In the genomic region with DNA sequence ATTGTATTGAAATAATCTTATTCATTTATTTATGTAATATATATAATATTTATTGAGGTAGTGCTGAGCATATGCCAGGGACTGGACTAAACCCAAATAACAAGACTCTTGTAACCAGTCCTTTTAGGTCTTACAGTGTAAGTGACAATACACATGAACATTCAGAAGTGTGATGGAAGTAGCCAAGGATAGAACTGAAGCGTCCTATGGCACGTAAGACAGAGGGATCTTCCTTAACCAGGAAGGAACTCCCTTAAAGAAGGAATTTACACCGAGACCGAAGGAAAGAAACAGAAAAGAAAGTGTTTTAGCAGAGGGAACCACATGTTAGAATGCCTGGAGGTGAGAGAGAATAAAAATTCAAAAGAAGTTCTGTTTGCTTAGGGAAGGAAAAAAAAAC, we compare ENCODE assay signal across 13 cellular contexts. TPM values are rescaled to one million over a fixed set of nuclear protein-coding genes. Genes with fewer than 3 reads are reported as not detected.
DNase-seq lines count a peak whose midpoint lies in the region; ATAC-seq and TF ChIP-seq lines count a peak whose summit lies in the region.
"Had no signal": no experiment of that assay in that cellular context is flagged by ENCODE, and none has a peak within 500 bp of the region (broad histone marks: within the 10 kb centered on the region; RNA-seq: fewer than 3 reads in every experiment).

No MANE protein-coding gene starts in this region.

- H3K36me3 ChIP-seq in brain microvascular endothelial cell (replicated peaks) (no peaks in the 10 kb centered on the region), thyroid gland (no peaks in the 10 kb centered on the region), aorta (ENCODE audit: control insufficient read depth in 1 of 2, insufficient read depth in 2 of 2, low read length in 1 of 2) (no peaks in the 10 kb centered on the region)

- H3K4me1 ChIP-seq in thyroid gland, result peaks cover 11 to 24% of the 10 kb centered on the region in 2 donors
- peaks cover 0 to 7% of the 10 kb centered on the region in 2 donors for H3K4me1 ChIP-seq in aorta (ENCODE audit: control insufficient read depth in 1 of 2, insufficient read depth in 2 of 2, low read length in 2 of 2)

- H3K36me3 Mint-ChIP-seq in natural killer cell, result no peaks in the 10 kb centered on the region
- no peaks in the 10 kb centered on the region for H3K36me3 Mint-ChIP-seq in activated CD4-positive, alpha-beta T cell treated with anti-CD3 and anti-CD28 coated beads, Interleukin-2, amount 10 ng/mL, durations not matched to agents 7 days and 5 days (ENCODE audit: low read depth)

- no peak overlapping the region for H3K4me3 Mint-ChIP-seq in natural killer cell
- no peak overlapping the region for H3K4me3 Mint-ChIP-seq in activated CD4-positive, alpha-beta T cell treated with anti-CD3 and anti-CD28 coated beads, Interleukin-2, amount 10 ng/mL, durations not matched to agents 7 days and 5 days
- H3K4me3 Mint-ChIP-seq: activated T-cell treated with anti-CD3 and anti-CD28 coated beads, Interleukin-2, amount 50 U/mL, for 72 hours had no signal

- 34 to 36% methylated on average over 4 of the region's 4 CpGs for WGBS in thyroid gland, 2 donors
- WGBS in aorta, 2 donors, result 85 to 88% methylated on average over 4 of the region's 4 CpGs

- intact Hi-C loops in thyroid gland (cut with DNase I), result no loop called here
- intact Hi-C loops in aorta (cut with DNase I), result no loop called here
- intact Hi-C loops in natural killer cell (cut with micrococcal nuclease), result no loop called here

- POLR2A ChIA-PET in activated CD4-positive, alpha-beta T cell treated with anti-CD3 and anti-CD28 coated beads, Interleukin-2, amount 10 ng/mL, durations not matched to agents 7 days and 5 days (lab: Charles Lee), result no interaction called here

- H3K27ac ChIP-seq in brain microvascular endothelial cell (peak overlapping the region; percentile 95), thyroid gland (peak overlapping the region; percentile 76 to 92 (median 86)), aorta (ENCODE audit: low read depth in 1 of 2, low read length in 2 of 2) (no peak overlapping the region)

- peaks cover 6 to 12% of the 10 kb centered on the region in 2 donors for H3K9me3 Mint-ChIP-seq in natural killer cell
- no peaks in the 10 kb centered on the region for H3K9me3 Mint-ChIP-seq in activated CD4-positive, alpha-beta T cell treated with anti-CD3 and anti-CD28 coated beads, Interleukin-2, amount 10 ng/mL, durations not matched to agents 7 days and 5 days

- no peak overlapping the region for H3K27ac Mint-ChIP-seq in natural killer cell
- H3K27ac Mint-ChIP-seq in activated CD4-positive, alpha-beta T cell treated with anti-CD3 and anti-CD28 coated beads, Interleukin-2, amount 10 ng/mL, durations not matched to agents 7 days and 5 days, result no peak overlapping the region
- H3K27ac Mint-ChIP-seq: activated T-cell treated with anti-CD3 and anti-CD28 coated beads, Interleukin-2, amount 50 U/mL, for 72 hours had no signal

- TF ChIP-seq CTCF in LNCaP clone FGC (IDR thresholded peaks at IDR 0.05; ENCODE audit: control insufficient read depth, extremely low read depth, insufficient read depth) (no peak), brain microvascular endothelial cell (IDR thresholded peaks at IDR 0.05; ENCODE audit: low read depth, low read length, missing control alignments) (no peak), thyroid gland (IDR thresholded peaks at IDR 0.05) (no peak), natural killer cell (IDR thresholded peaks at IDR 0.05) (no peak)

- no peaks in the 10 kb centered on the region for H3K27me3 ChIP-seq in brain microvascular endothelial cell (replicated peaks)
- H3K27me3 ChIP-seq in thyroid gland, result no peaks in the 10 kb centered on the region
- H3K27me3 ChIP-seq in aorta (ENCODE audit: control insufficient read depth in 1 of 2, insufficient read depth in 2 of 2, low read length in 1 of 2), result no peaks in the 10 kb centered on the region

- H3K27me3 Mint-ChIP-seq in natural killer cell (ENCODE audit: low read depth in 2 of 2), result peaks cover 0 to 3% of the 10 kb centered on the region in 2 donors
- H3K27me3 Mint-ChIP-seq in activated CD4-positive, alpha-beta T cell treated with anti-CD3 and anti-CD28 coated beads, Interleukin-2, amount 10 ng/mL, durations not matched to agents 7 days and 5 days, result peaks cover 2% of the 10 kb centered on the region

- ATAC-seq in aorta (ENCODE audit: low FRiP score), result no peak
- no peak for ATAC-seq in natural killer cell
- ATAC-seq: activated T-cell treated with anti-CD3 and anti-CD28 coated beads, Interleukin-2, amount 50 U/mL, for 72 hours had no signal

- no peak for TF ChIP-seq POLR2A in thyroid gland (IDR thresholded peaks at IDR 0.05)

- H3K9me3 ChIP-seq in thyroid gland, result no peaks in the 10 kb centered on the region
- H3K9me3 ChIP-seq in aorta (ENCODE audit: control insufficient read depth, low read length), result no peaks in the 10 kb centered on the region

- CTCF ChIA-PET in activated CD4-positive, alpha-beta T cell treated with anti-CD3 and anti-CD28 coated beads, Interleukin-2, amount 10 ng/mL, durations not matched to agents 7 days and 5 days (lab: Charles Lee), result no interaction called here

- H3K4me3 ChIP-seq in LNCaP clone FGC (ENCODE audit: low read depth, low read length), result peak overlapping the region; percentile 24
- H3K4me3 ChIP-seq in brain microvascular endothelial cell (ENCODE audit: low read depth, low read length), result no peak overlapping the region
- no peak overlapping the region for H3K4me3 ChIP-seq in thyroid gland (replicated peaks in 1 of 3)
- no peak overlapping the region for H3K4me3 ChIP-seq in aorta (ENCODE audit: low read length in 2 of 2)

- in situ Hi-C loops in brain microvascular endothelial cell (cut with HindIII; ENCODE audit: low pct_ligation_motif_present, low sequenced_read_pairs), result no loop called here

- no peak for DNase-seq in LNCaP clone FGC (ENCODE audit: low read depth)
- no peak for DNase-seq in brain microvascular endothelial cell
- peak; percentile 81 for DNase-seq in kidney tubule cell (ENCODE audit: low spot score)
- DNase-seq in thyroid gland, result no peak
- DNase-seq in aorta, result no peak
- no peak for DNase-seq in natural killer cell
- DNase-seq in COLO829 (ENCODE audit: low spot score), result no peak
- DNase-seq in activated CD4-positive, alpha-beta T cell treated with anti-CD3 and anti-CD28 coated beads, Interleukin-2, amount 10 ng/mL, durations not matched to agents 7 days and 5 days, result no peak
- DNase-seq: activated T-cell treated with anti-CD3 and anti-CD28 coated beads, Interleukin-2, amount 50 U/mL, for 72 hours; central memory CD4-positive, alpha-beta T cell; COR-L47; NCI-H526; stimulated activated CD4-positive, alpha-beta T cell treated with anti-CD3 and anti-CD28 coated beads, Interleukin-4, amount 100 ng/mL, for 24 hours had no signal

- no peaks in the 10 kb centered on the region for H3K4me1 Mint-ChIP-seq in natural killer cell
- no peaks in the 10 kb centered on the region for H3K4me1 Mint-ChIP-seq in activated CD4-positive, alpha-beta T cell treated with anti-CD3 and anti-CD28 coated beads, Interleukin-2, amount 10 ng/mL, durations not matched to agents 7 days and 5 days

RNA-seq across cellular contexts. Expression of a gene that starts 23.6 kb away (rescaled TPM):
- 10 to 100 TPM in 2 of 4 donors, 1 to 10 TPM in 2; 5.1 to 29.2 (median 8.5) TPM for total RNA-seq in thyroid gland
- 1 to 10 TPM; 1.8 to 4.5 TPM for total RNA-seq in aorta
- 1 to 10 TPM; 1.6 to 1.8 TPM for polyA plus RNA-seq in aorta
- total RNA-seq in natural killer cell, result not detected
- not detected for total RNA-seq in activated CD4-positive, alpha-beta T cell treated with anti-CD3 and anti-CD28 coated beads, Interleukin-2, amount 10 ng/mL, durations not matched to agents 7 days and 5 days

RNA-seq across cellular contexts. Expression of a gene that starts 42.1 kb away (rescaled TPM):
- total RNA-seq in thyroid gland (1 to 10 TPM in 1 of 4 donors, under 1 TPM in 3; 0.27 to 3.3 (median 0.47) TPM), aorta (not detected), natural killer cell (not detected)
- not detected for polyA plus RNA-seq in aorta
- total RNA-seq in activated CD4-positive, alpha-beta T cell treated with anti-CD3 and anti-CD28 coated beads, Interleukin-2, amount 10 ng/mL, durations not matched to agents 7 days and 5 days, result not detected

Comparison
In these comparisons a context has a peak if more than half of its experiments do, and no peak if none do; other contexts are left out.
1. H3K27ac ChIP-seq: peak in brain microvascular endothelial cell (single experiment) and thyroid gland (3 of 3); none in aorta (0 of 2).